19 cellular contexts compared by ENCODE assay signal in the genomic region with DNA sequence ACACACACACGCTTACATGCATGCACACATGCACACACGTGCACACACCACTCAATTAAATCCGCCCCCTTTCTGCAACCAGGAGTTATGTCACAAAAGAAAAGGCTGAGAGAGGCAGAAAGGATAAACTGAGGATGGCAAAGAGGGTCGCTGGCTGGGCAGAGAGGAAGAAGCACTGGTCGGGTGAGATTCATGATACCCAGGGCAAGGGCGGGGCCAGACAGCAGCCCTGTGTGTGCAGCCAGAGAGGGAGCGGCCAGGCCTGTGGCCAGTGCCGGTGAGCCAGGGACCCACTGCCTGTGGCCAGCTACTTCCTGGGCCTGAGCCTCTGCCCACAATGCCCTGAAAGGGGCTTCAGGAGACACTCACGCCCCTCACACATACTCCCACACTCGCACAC. TPM values are rescaled to one million over a fixed set of nuclear protein-coding genes. Genes with fewer than 3 reads are reported as not detected.
DNase-seq lines count a peak whose midpoint lies in the region; ATAC-seq and TF ChIP-seq lines count a peak whose summit lies in the region.
"Had no signal": no experiment of that assay in that cellular context is flagged by ENCODE, and none has a peak within 500 bp of the region (broad histone marks: within the 10 kb centered on the region; RNA-seq: fewer than 3 reads in every experiment).

No MANE protein-coding gene starts in this region.

- no peaks in the 10 kb centered on the region for H4K20me1 ChIP-seq in BLaER1 treated with 17β-estradiol and CSF1 and Interleukin-3, amounts not matched to agents 10 nM and 100 nM
- H4K20me1 ChIP-seq in PC-3 (ENCODE audit: low read length) = no peaks in the 10 kb centered on the region

- H3K9me3 Mint-ChIP-seq in activated CD4-positive, alpha-beta T cell treated with anti-CD3 and anti-CD28 coated beads, Interleukin-2, amount 10 ng/mL, durations not matched to agents 24 days and 14 days = no peaks in the 10 kb centered on the region
- no peaks in the 10 kb centered on the region for H3K9me3 Mint-ChIP-seq in activated naive CD4-positive, alpha-beta T cell treated with anti-CD3 and anti-CD28 coated beads, Interleukin-2, amount 50 U/mL, for 72 hours
- H3K9me3 Mint-ChIP-seq in naive thymus-derived CD4-positive, alpha-beta T cell = no peaks in the 10 kb centered on the region
- H3K9me3 Mint-ChIP-seq in Calu3 (ENCODE audit: low read depth, unreplicated experiment) = no peaks in the 10 kb centered on the region

- BruUV-seq in PC-3 (replicated peaks; lab: Mats Ljungman, UMichigan) (no TSS peak), Calu3 (replicated peaks; lab: Mats Ljungman, UMichigan) (no TSS peak)

- no peak overlapping the region for H3K27ac ChIP-seq in BLaER1 treated with 17β-estradiol and CSF1 and Interleukin-3, amounts not matched to agents 10 nM and 100 nM
- no peak overlapping the region for H3K27ac ChIP-seq in naive thymus-derived CD4-positive, alpha-beta T cell (ENCODE audit: low read depth, low read length)
- H3K27ac ChIP-seq in PC-3 (ENCODE audit: low read length) = no peak overlapping the region
- no peak overlapping the region for H3K27ac ChIP-seq in gastrocnemius medialis
- H3K27ac ChIP-seq: C4-2B had no signal

- H3F3A ChIP-seq in PC-3 (ENCODE audit: low read length, unreplicated experiment) = no peaks in the 10 kb centered on the region

- intact Hi-C loops in activated CD4-positive, alpha-beta T cell treated with anti-CD3 and anti-CD28 coated beads, Interleukin-2, amount 10 ng/mL, durations not matched to agents 24 days and 14 days (cut with micrococcal nuclease) = no loop called here
- intact Hi-C loops in naive thymus-derived CD4-positive, alpha-beta T cell (cut with micrococcal nuclease) = no loop called here
- intact Hi-C loops in PC-3 (cut with micrococcal nuclease) = no loop called here
- intact Hi-C loops in gastrocnemius medialis (cut with DNase I; ENCODE audit: low total_unique reads) = no loop called here
- intact Hi-C loops in Calu3 (cut with micrococcal nuclease; ENCODE audit: unreplicated experiment) = no loop called here

- peaks cover 79% of the 10 kb centered on the region for H3K36me3 Mint-ChIP-seq in activated CD4-positive, alpha-beta T cell treated with anti-CD3 and anti-CD28 coated beads, Interleukin-2, amount 10 ng/mL, durations not matched to agents 24 days and 14 days (ENCODE audit: low read depth)
- peaks cover 9 to 39% of the 10 kb centered on the region in 2 donors for H3K36me3 Mint-ChIP-seq in activated naive CD4-positive, alpha-beta T cell treated with anti-CD3 and anti-CD28 coated beads, Interleukin-2, amount 50 U/mL, for 72 hours
- peaks cover 0 to 46% (median 9%) of the 10 kb centered on the region in 5 donors for H3K36me3 Mint-ChIP-seq in naive thymus-derived CD4-positive, alpha-beta T cell
- H3K36me3 Mint-ChIP-seq in Calu3 (ENCODE audit: insufficient read depth, unreplicated experiment) = no peaks in the 10 kb centered on the region

- peak overlapping the region; percentile 11 for H3K27ac Mint-ChIP-seq in activated CD4-positive, alpha-beta T cell treated with anti-CD3 and anti-CD28 coated beads, Interleukin-2, amount 10 ng/mL, durations not matched to agents 24 days and 14 days
- H3K27ac Mint-ChIP-seq in activated naive CD4-positive, alpha-beta T cell treated with anti-CD3 and anti-CD28 coated beads, Interleukin-2, amount 50 U/mL, for 72 hours = peak overlapping the region; percentile 11 to 70
- peak overlapping the region in 6 of 9 donors; percentile 19 to 77 (median 60) for H3K27ac Mint-ChIP-seq in naive thymus-derived CD4-positive, alpha-beta T cell
- no peak overlapping the region for H3K27ac Mint-ChIP-seq in Calu3 (ENCODE audit: unreplicated experiment)

- peaks cover 26% of the 10 kb centered on the region for H3K4me1 Mint-ChIP-seq in activated CD4-positive, alpha-beta T cell treated with anti-CD3 and anti-CD28 coated beads, Interleukin-2, amount 10 ng/mL, durations not matched to agents 24 days and 14 days
- peaks cover 0 to 37% (median 3%) of the 10 kb centered on the region in 7 donors for H3K4me1 Mint-ChIP-seq in naive thymus-derived CD4-positive, alpha-beta T cell
- H3K4me1 Mint-ChIP-seq in Calu3 (ENCODE audit: low read depth, unreplicated experiment) = peaks cover 8% of the 10 kb centered on the region

- peak overlapping the region in 10 of 11 experiments; percentile 21 to 79 (median 57); a peak in 18 of 22 replicates for H3K4me2 ChIP-seq in BLaER1 treated with 17β-estradiol and CSF1 and Interleukin-3, amounts not matched to agents 10 nM and 100 nM
- no peak overlapping the region for H3K4me2 ChIP-seq in PC-3 (ENCODE audit: low read length)

- H3K27me3 ChIP-seq in BLaER1 treated with 17β-estradiol and CSF1 and Interleukin-3, amounts not matched to agents 10 nM and 100 nM = no peaks in the 10 kb centered on the region
- H3K27me3 ChIP-seq in naive thymus-derived CD4-positive, alpha-beta T cell (ENCODE audit: control insufficient read depth in 2 of 2, insufficient read depth in 2 of 2, low read length in 2 of 2) = no peaks in the 10 kb centered on the region
- no peaks in the 10 kb centered on the region for H3K27me3 ChIP-seq in PC-3 (ENCODE audit: low read length)
- H3K27me3 ChIP-seq in gastrocnemius medialis = peaks cover 0 to 8% (median 0%) of the 10 kb centered on the region in 3 donors

- H3K36me3 ChIP-seq in BLaER1 treated with 17β-estradiol and CSF1 and Interleukin-3, amounts not matched to agents 10 nM and 100 nM = no peaks in the 10 kb centered on the region
- H3K36me3 ChIP-seq in naive thymus-derived CD4-positive, alpha-beta T cell (ENCODE audit: control insufficient read depth in 2 of 3, insufficient read depth in 3 of 3, low read length in 3 of 3) = peaks cover 7 to 72% (median 16%) of the 10 kb centered on the region in 3 experiments
- H3K36me3 ChIP-seq in PC-3 (ENCODE audit: low read depth, low read length) = no peaks in the 10 kb centered on the region
- no peaks in the 10 kb centered on the region for H3K36me3 ChIP-seq in gastrocnemius medialis

- in situ Hi-C loops in gastrocnemius medialis (cut with MboI; ENCODE audit: low sequenced_read_pairs in 4 of 4) = no loop called here

- H3K79me2 ChIP-seq in PC-3 (ENCODE audit: low read length) = no peaks in the 10 kb centered on the region

- no peak for TF ChIP-seq CTCF in PC-3 (conservative IDR thresholded peaks at IDR 0.05; ENCODE audit: low read depth, low read length)
- no peak for TF ChIP-seq CTCF in gastrocnemius medialis (IDR thresholded peaks at IDR 0.05 in 4 of 5, conservative IDR thresholded peaks at IDR 0.05 in 1 of 5)
- no peak for TF ChIP-seq CTCF in Calu3 (IDR thresholded peaks at IDR 0.05; ENCODE audit: unreplicated experiment)

- H3K4me1 ChIP-seq in BLaER1 treated with 17β-estradiol and CSF1 and Interleukin-3, amounts not matched to agents 10 nM and 100 nM = peaks cover 5 to 50% (median 40%) of the 10 kb centered on the region in 10 experiments; a peak in 17 of 20 replicates
- no peaks in the 10 kb centered on the region for H3K4me1 ChIP-seq in naive thymus-derived CD4-positive, alpha-beta T cell (ENCODE audit: control insufficient read depth in 2 of 2, insufficient read depth in 2 of 2, low read length in 2 of 2)
- H3K4me1 ChIP-seq in PC-3 (ENCODE audit: insufficient read depth, low read length) (no peaks in the 10 kb centered on the region), gastrocnemius medialis (no peaks in the 10 kb centered on the region)

- H2AFZ ChIP-seq in PC-3 (ENCODE audit: low read length) = no peak overlapping the region

- no peaks in the 10 kb centered on the region for H3K9me3 ChIP-seq in BLaER1 treated with 17β-estradiol and CSF1 and Interleukin-3, amounts not matched to agents 10 nM and 100 nM (replicated peaks in 1 of 11)
- no peaks in the 10 kb centered on the region for H3K9me3 ChIP-seq in naive thymus-derived CD4-positive, alpha-beta T cell (ENCODE audit: control insufficient read depth in 2 of 3, low read length in 3 of 3)
- no peaks in the 10 kb centered on the region for H3K9me3 ChIP-seq in PC-3 (ENCODE audit: low read length)
- H3K9me3 ChIP-seq in gastrocnemius medialis = no peaks in the 10 kb centered on the region

- no peak overlapping the region for H3K4me3 ChIP-seq in BLaER1 treated with 17β-estradiol and CSF1 and Interleukin-3, amounts not matched to agents 10 nM and 100 nM
- H3K4me3 ChIP-seq in naive thymus-derived CD4-positive, alpha-beta T cell (ENCODE audit: low read length) = no peak overlapping the region
- no peak overlapping the region for H3K4me3 ChIP-seq in PC-3 (ENCODE audit: low read length)
- no peak overlapping the region for H3K4me3 ChIP-seq in gastrocnemius medialis

- POLR2A ChIA-PET in naive thymus-derived CD4-positive, alpha-beta T cell (lab: Charles Lee) = interaction anchor here (1.0 kb wide), 1 partner anchor 10 kb away, joined by 4 read pairs; no protein-coding TSS in a partner anchor
- POLR2A ChIA-PET in PC-3 (lab: Charles Lee; ENCODE audit: unreplicated experiment) = no interaction called here

- H3K9me2 ChIP-seq in PC-3 (replicated peaks; ENCODE audit: low read length) = no peaks in the 10 kb centered on the region

- no peak overlapping the region for H3K4me3 Mint-ChIP-seq in activated CD4-positive, alpha-beta T cell treated with anti-CD3 and anti-CD28 coated beads, Interleukin-2, amount 10 ng/mL, durations not matched to agents 24 days and 14 days
- H3K4me3 Mint-ChIP-seq in naive thymus-derived CD4-positive, alpha-beta T cell = no peak overlapping the region
- no peak overlapping the region for H3K4me3 Mint-ChIP-seq in Calu3 (ENCODE audit: low read depth, unreplicated experiment)

- H3K27me3 Mint-ChIP-seq in activated CD4-positive, alpha-beta T cell treated with anti-CD3 and anti-CD28 coated beads, Interleukin-2, amount 10 ng/mL, durations not matched to agents 24 days and 14 days = no peaks in the 10 kb centered on the region
- H3K27me3 Mint-ChIP-seq in naive thymus-derived CD4-positive, alpha-beta T cell = no peaks in the 10 kb centered on the region
- H3K27me3 Mint-ChIP-seq in Calu3 (ENCODE audit: unreplicated experiment) = peaks cover 81% of the 10 kb centered on the region

- CTCF ChIA-PET in naive thymus-derived CD4-positive, alpha-beta T cell (lab: Charles Lee) = interaction anchor here (1.4 kb wide), 2 partner anchors 9 to 50 kb away, joined by 3 to 5 read pairs; no protein-coding TSS in a partner anchor
- CTCF ChIA-PET in PC-3 (lab: Charles Lee) (no interaction called here), Calu3 (lab: Charles Lee) (no interaction called here)

- TF ChIP-seq POLR2A in gastrocnemius medialis (IDR thresholded peaks at IDR 0.05) = no peak

- no peak for DNase-seq in activated CD4-positive, alpha-beta T cell treated with anti-CD3 and anti-CD28 coated beads, Interleukin-2, amount 10 ng/mL, durations not matched to agents 24 days and 14 days
- DNase-seq in activated CD4-positive, alpha-beta T cell treated with anti-CD3 and anti-CD28 coated beads, Interleukin-2, amount 50 U/mL, for 1 hour = no peak
- DNase-seq in activated naive CD4-positive, alpha-beta T cell treated with anti-CD3 and anti-CD28 coated beads, Interleukin-2, amount 50 U/mL, for 72 hours (ENCODE audit: low spot score in 2 of 2) = no peak
- no peak for DNase-seq in naive thymus-derived CD4-positive, alpha-beta T cell
- DNase-seq in PC-3 = no peak
- DNase-seq in gastrocnemius medialis = no peak
- DNase-seq in Calu3 = no peak
- DNase-seq: 8988T, DMS79, IMR-90, Kasumi-1, NCI-H187 treated with DMSO at 0.1 percent for 48 hours, NCI-H510A, NCI-H82 had no signal

- H3K9ac ChIP-seq in BLaER1 treated with 17β-estradiol and CSF1 and Interleukin-3, amounts not matched to agents 10 nM and 100 nM = no peak overlapping the region
- H3K9ac ChIP-seq in PC-3 (ENCODE audit: low read length) = no peak overlapping the region

- no peak for ATAC-seq in activated naive CD4-positive, alpha-beta T cell treated with anti-CD3 and anti-CD28 coated beads, Interleukin-2, amount 50 U/mL, for 72 hours
- no peak for ATAC-seq in naive thymus-derived CD4-positive, alpha-beta T cell
- ATAC-seq in PC-3 (no peak), gastrocnemius medialis (no peak)
- ATAC-seq: Panc1 had no signal

RNA-seq across cellular contexts. Expression of a gene that starts 19.7 kb away (rescaled TPM):
- 288 and 296 TPM in 2 replicates for total RNA-seq in activated CD4-positive, alpha-beta T cell treated with anti-CD3 and anti-CD28 coated beads, Interleukin-2, amount 10 ng/mL, durations not matched to agents 24 days and 14 days
- total RNA-seq in activated naive CD4-positive, alpha-beta T cell treated with anti-CD3 and anti-CD28 coated beads, Interleukin-2, amount 50 U/mL, for 72 hours = 100 to 1,000 TPM; 170 to 253 TPM
- 100 to 1,000 TPM in 2 of 5 experiments, 10 to 100 TPM in 3; 14.3 to 209 (median 44.1) TPM for total RNA-seq in naive thymus-derived CD4-positive, alpha-beta T cell
- polyA plus RNA-seq in naive thymus-derived CD4-positive, alpha-beta T cell = 10 to 100 TPM; 13.6 to 20.2 TPM
- total RNA-seq in PC-3 (2014; rRNA removed) (not detected in 2 replicates), gastrocnemius medialis (1 to 10 TPM in 1 of 4 donors, under 1 TPM in 3; 0.10 to 7.9 (median 0.27) TPM), Calu3 (2022) (not detected in 2 replicates)
- total RNA-seq: G401, HT-29, IMR-90 had no signal

RNA-seq across cellular contexts. Expression of a gene that starts 20.5 kb away (rescaled TPM):
- 6.8 and 7.1 TPM in 2 replicates for total RNA-seq in activated CD4-positive, alpha-beta T cell treated with anti-CD3 and anti-CD28 coated beads, Interleukin-2, amount 10 ng/mL, durations not matched to agents 24 days and 14 days
- 10 to 100 TPM in 1 of 2 donors, 1 to 10 TPM in 1; 8.7 to 27.8 TPM for total RNA-seq in activated naive CD4-positive, alpha-beta T cell treated with anti-CD3 and anti-CD28 coated beads, Interleukin-2, amount 50 U/mL, for 72 hours
- total RNA-seq in naive thymus-derived CD4-positive, alpha-beta T cell = 1 to 10 TPM in 2 of 5 experiments, under 1 TPM in 3; 0.22 to 3.2 (median 0.32) TPM
- not detected for polyA plus RNA-seq in naive thymus-derived CD4-positive, alpha-beta T cell
- total RNA-seq in PC-3 (2014; rRNA removed) (0.04 TPM in 1 of 2 replicates, not detected in the other), gastrocnemius medialis (under 1 TPM in 2 of 4 donors, not detected in 2; 0.10 to 0.18 TPM), Calu3 (2022) (not detected in 2 replicates)
- total RNA-seq: G401, HT-29, IMR-90 had no signal
- polyA plus RNA-seq: IMR-90 had no signal

RNA-seq across cellular contexts. Expression of a gene that starts 58.0 kb away (rescaled TPM):
- 6.0 and 6.9 TPM in 2 replicates for total RNA-seq in activated CD4-positive, alpha-beta T cell treated with anti-CD3 and anti-CD28 coated beads, Interleukin-2, amount 10 ng/mL, durations not matched to agents 24 days and 14 days
- 10 to 100 TPM; 13.8 to 14.5 TPM for total RNA-seq in activated naive CD4-positive, alpha-beta T cell treated with anti-CD3 and anti-CD28 coated beads, Interleukin-2, amount 50 U/mL, for 72 hours
- total RNA-seq in naive thymus-derived CD4-positive, alpha-beta T cell = 10 to 100 TPM; 12.4 to 27.6 (median 20.2) TPM
- 1 to 10 TPM; 1.1 to 2.4 TPM for polyA plus RNA-seq in naive thymus-derived CD4-positive, alpha-beta T cell
- total RNA-seq in PC-3 (2014; rRNA removed) (3.8 and 5.5 TPM in 2 replicates), gastrocnemius medialis (under 1 TPM; 0.46 to 1.00 (median 0.84) TPM), Calu3 (2022) (6.2 and 7.5 TPM in 2 replicates)
